In the genomic region with DNA sequence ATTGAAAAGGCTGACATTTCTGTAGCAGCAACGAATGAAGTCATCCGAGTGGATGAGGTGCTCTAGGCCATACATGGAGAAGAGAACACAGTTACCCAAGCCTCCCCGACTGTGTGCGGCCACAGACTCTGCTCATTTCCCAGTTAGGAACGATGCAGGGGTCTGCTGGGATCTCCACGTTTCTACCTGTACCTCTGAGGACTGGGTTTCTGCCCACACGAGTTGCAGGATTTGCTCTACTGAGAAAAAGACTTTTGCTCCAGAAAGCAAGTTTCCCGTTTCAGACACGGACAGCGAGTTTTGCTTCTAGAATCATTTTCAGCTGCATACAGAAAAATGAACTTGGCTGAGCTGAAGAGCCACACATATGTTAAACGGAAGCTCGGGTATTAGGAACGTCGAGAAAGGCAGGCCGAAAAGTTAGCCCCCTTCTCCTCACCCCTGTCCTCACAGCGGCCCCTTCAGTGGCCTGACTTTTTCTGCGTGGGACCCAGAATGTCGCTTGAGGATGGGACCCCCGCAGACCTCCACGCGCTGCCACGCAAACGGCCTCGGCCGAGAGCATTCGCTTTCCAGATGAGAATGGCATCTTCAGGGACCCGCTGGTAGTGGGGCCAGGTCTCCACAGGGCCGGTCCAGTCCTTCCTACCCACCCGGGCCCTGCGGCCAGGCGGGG, we compare ENCODE assay signal across 8 cellular contexts. TPM values are rescaled to one million over a fixed set of nuclear protein-coding genes. Genes with fewer than 3 reads are reported as not detected.
DNase-seq lines count a peak whose midpoint lies in the region; ATAC-seq, FAIRE-seq and TF ChIP-seq lines count a peak whose summit lies in the region.

No MANE protein-coding gene starts in this region.

- peak overlapping the region; percentile 70 to 94 for H3K9ac ChIP-seq in K562 (ENCODE audit: insufficient read depth in 1 of 2, low read depth in 2 of 2, low read length in 2 of 2)

- in situ Hi-C loops in K562 (cut with MboI) (no loop called here), KBM-7 (cut with MboI; ENCODE audit: low pct_unique_long_range_greater_than_20kb, low sequenced_read_pairs) (no loop called here)

- no peak for TF ChIP-seq EP300 in K562 (IDR thresholded peaks at IDR 0.05; ENCODE audit: low read length)

- WGBS in K562 (ENCODE audit: insufficient coverage, low coverage, missing lambda C conversion rate), result 27% methylated on average over 31 of the region's 31 CpGs

- no peaks in the 10 kb centered on the region for H4K20me1 ChIP-seq in K562 (replicated peaks; ENCODE audit: control insufficient read depth, insufficient read depth, low read length)

- H3K36me3 ChIP-seq in HEK293 (ENCODE audit: control insufficient read depth in 2 of 2, insufficient read depth in 1 of 2, low read length in 2 of 2) (peaks cover 0 to 5% of the 10 kb centered on the region in 2 experiments; a peak in 1 of 3 replicates), K562 (ENCODE audit: control insufficient read depth, insufficient read depth, low read length) (peaks cover 12% of the 10 kb centered on the region; the same call in 2 of the 3 replicates)

- peak overlapping the region; percentile 77 for H3K4me3 ChIP-seq in AG04450 (ENCODE audit: low read depth, low read length)
- H3K4me3 ChIP-seq in HEK293 (ENCODE audit: low read depth, low read length), result peak overlapping the region; percentile 68
- peak overlapping the region; percentile 76 for H3K4me3 ChIP-seq in K562

- CTCF ChIA-PET in AG04450 (lab: Charles Lee) (no interaction called here), HEK293 (lab: Yijun Ruan, JAX) (interaction anchor here (0.6 to 1.4 kb wide), 3 partner anchors 27 to 133 kb away, joined by 4 to 9 read pairs (median 4); no protein-coding TSS in a partner anchor), K562 (lab: Yijun Ruan, JAX; ENCODE audit: low intra/inter-chr PET ratio) (no interaction called here)

- no peaks in the 10 kb centered on the region for H3K27me3 ChIP-seq in AG04450 (ENCODE audit: control insufficient read depth, insufficient read depth, low read length)
- no peaks in the 10 kb centered on the region for H3K27me3 ChIP-seq in K562 (ENCODE audit: control insufficient read depth in 2 of 2, insufficient read depth in 2 of 2, low read length in 2 of 2)

- FAIRE-seq in K562 (lab: Jason Lieb, UNC), result no peak

- peak; percentile 43; the same call in 1 of the 2 replicates for TF ChIP-seq POLR2A in K562 (conservative IDR thresholded peaks at IDR 0.05)

- BruUV-seq in K562 (replicated peaks; lab: Mats Ljungman, UMichigan), result TSS peak; percentile 86

- H3K27ac ChIP-seq in AG04450 (ENCODE audit: low read depth, low read length), result peak overlapping the region; percentile 82
- H3K27ac ChIP-seq in HEK293 (ENCODE audit: extremely low read depth, low read depth, low read length), result peak overlapping the region; percentile 73; the same call in 1 of the 2 replicates
- peak overlapping the region; percentile 73 for H3K27ac ChIP-seq in K562 (ENCODE audit: extremely low read depth, low read depth, low read length)
- peak overlapping the region; percentile 59 for H3K27ac ChIP-seq in temporal lobe (ENCODE audit: low read depth, low read length)

- TF ChIP-seq RAD21 in K562 (CRISPR knock-in tag; conservative IDR thresholded peaks at IDR 0.05 in 1 of 2, IDR thresholded peaks at IDR 0.05 in 1 of 2), result no peak

- H3K9me3 ChIP-seq in AG04450 (ENCODE audit: control insufficient read depth, insufficient read depth, low read length) (no peaks in the 10 kb centered on the region; the same call in 1 of the 2 replicates), HEK293 (ENCODE audit: control insufficient read depth, insufficient read depth, low read depth, low read length) (no peaks in the 10 kb centered on the region), K562 (replicated peaks; ENCODE audit: control insufficient read depth, insufficient read depth, low read depth, low read length) (no peaks in the 10 kb centered on the region)

- H3K4me1 ChIP-seq in HEK293 (ENCODE audit: control insufficient read depth, insufficient read depth, low read length) (peaks cover 31% of the 10 kb centered on the region), K562 (replicated peaks in 1 of 2; ENCODE audit: control insufficient read depth in 2 of 2, insufficient read depth in 2 of 2, low read length in 2 of 2) (peaks cover 47 to 60% of the 10 kb centered on the region in 2 experiments)

- H2AFZ ChIP-seq in K562 (ENCODE audit: low read depth, low read length), result peak overlapping the region; percentile 91

- no peaks in the 10 kb centered on the region for H3K9me1 ChIP-seq in K562 (ENCODE audit: control insufficient read depth, insufficient read depth, low read length)

- intact Hi-C loops in K562 (cut with micrococcal nuclease), result loop anchor here (5.0 to 10.0 kb wide), 2 partner anchors 95 to 817 kb away; a partner anchor contains a TSS

- TF ChIP-seq CTCF in AG04450 (IDR thresholded peaks at IDR 0.05; ENCODE audit: low read depth, low read length) (no peak), HEK293 (tag by site-specific recombination; IDR thresholded peaks at IDR 0.05) (no peak), K562 (IDR thresholded peaks at IDR 0.05 in 2 of 3, conservative IDR thresholded peaks at IDR 0.05 in 1 of 3; ENCODE audit: insufficient read depth in 2 of 3, low read depth in 1 of 3, low read length in 3 of 3) (no peak)

- H3K4me2 ChIP-seq in K562 (ENCODE audit: insufficient read depth, low read length), result peak overlapping the region; percentile 80

- ATAC-seq in K562 (peak; percentile 11; the same call in 1 of the 3 replicates), esophagus mucosa (no peak)

- POLR2A ChIA-PET in AG04450 (lab: Yijun Ruan, JAX), result interaction anchor here (1.0 kb wide), 4 partner anchors 12 to 206 kb away, joined by 3 to 6 read pairs (median 4); a partner anchor contains a TSS
- POLR2A ChIA-PET in HEK293 (lab: Yijun Ruan, JAX), result interaction anchor here (0.7 to 1.1 kb wide), 4 partner anchors 9 to 206 kb away, joined by 3 to 5 read pairs (median 3); a partner anchor contains a TSS
- POLR2A ChIA-PET in K562 (lab: Yijun Ruan, JAX), result interaction anchor here (0.6 to 1.7 kb wide), 12 partner anchors 8 to 252 kb away, joined by 3 to 7 read pairs (median 4); no protein-coding TSS in a partner anchor

- DNase-seq in AG04450 (ENCODE audit: low read depth, low spot score) (no peak), K562 (ENCODE audit: extremely low read depth in 1 of 4, low spot score in 3 of 4) (peak in 2 of 4 experiments; percentile 32 to 43), left kidney (ENCODE audit: low read depth, low spot score) (peak; percentile 36), KBM-7 (no peak), midbrain (lab: John Stamatoyannopoulos, UW) (no peak)

- H3K79me2 ChIP-seq in K562 (ENCODE audit: control insufficient read depth, insufficient read depth, low read length), result peaks cover 42% of the 10 kb centered on the region

TF ChIP-seq in HEK293, 187 proteins besides CTCF, POLR2A, EP300 and RAD21 (continues in another document):
- no peak for TF ChIP-seq ZNF184 (tag by site-specific recombination; IDR thresholded peaks at IDR 0.05)
- TF ChIP-seq ZNF394 (tag by site-specific recombination; IDR thresholded peaks at IDR 0.05; ENCODE audit: borderline replicate concordance), result 0 out of 2 replicates have a peak, but pooled peaks have one; percentile 14

TF ChIP-seq in K562, 482 proteins besides CTCF, POLR2A, EP300 and RAD21 (continues in another document):
- no peak for TF ChIP-seq HLTF (IDR thresholded peaks at IDR 0.05)
- TF ChIP-seq, protein P1, sequence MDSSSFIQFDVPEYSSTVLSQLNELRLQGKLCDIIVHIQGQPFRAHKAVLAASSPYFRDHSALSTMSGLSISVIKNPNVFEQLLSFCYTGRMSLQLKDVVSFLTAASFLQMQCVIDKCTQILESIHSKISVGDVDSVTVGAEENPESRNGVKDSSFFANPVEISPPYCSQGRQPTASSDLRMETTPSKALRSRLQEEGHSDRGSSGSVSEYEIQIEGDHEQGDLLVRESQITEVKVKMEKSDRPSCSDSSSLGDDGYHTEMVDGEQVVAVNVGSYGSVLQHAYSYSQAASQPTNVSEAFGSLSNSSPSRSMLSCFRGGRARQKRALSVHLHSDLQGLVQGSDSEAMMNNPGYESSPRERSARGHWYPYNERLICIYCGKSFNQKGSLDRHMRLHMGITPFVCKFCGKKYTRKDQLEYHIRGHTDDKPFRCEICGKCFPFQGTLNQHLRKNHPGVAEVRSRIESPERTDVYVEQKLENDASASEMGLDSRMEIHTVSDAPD (CRISPR knock-in tag; IDR thresholded peaks at IDR 0.05), result no peak
- TF ChIP-seq PHB (CRISPR knock-in tag; IDR thresholded peaks at IDR 0.05), result no peak; the same call in 1 of the 2 replicates
- TF ChIP-seq, protein P2, sequence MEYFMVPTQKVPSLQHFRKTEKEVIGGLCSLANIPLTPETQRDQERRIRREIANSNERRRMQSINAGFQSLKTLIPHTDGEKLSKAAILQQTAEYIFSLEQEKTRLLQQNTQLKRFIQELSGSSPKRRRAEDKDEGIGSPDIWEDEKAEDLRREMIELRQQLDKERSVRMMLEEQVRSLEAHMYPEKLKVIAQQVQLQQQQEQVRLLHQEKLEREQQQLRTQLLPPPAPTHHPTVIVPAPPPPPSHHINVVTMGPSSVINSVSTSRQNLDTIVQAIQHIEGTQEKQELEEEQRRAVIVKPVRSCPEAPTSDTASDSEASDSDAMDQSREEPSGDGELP (CRISPR knock-in tag; IDR thresholded peaks at IDR 0.05; ENCODE audit: borderline replicate concordance), result peak; percentile 40; the same call in 1 of the 2 replicates

RNA-seq across cellular contexts. Expression of a gene that starts 0.6 kb away (rescaled TPM):
- 34.0 and 43.7 TPM in 2 replicates for polyA plus RNA-seq in AG04450 (2011; rRNA removed)
- 29.7 and 35.6 TPM in 2 replicates for polyA minus RNA-seq in AG04450 (2011; rRNA and poly(A)+ RNA removed)
- 62.1 and 65.0 TPM in 2 replicates for total RNA-seq in K562 (2011; cell fraction: chromatin; rRNA removed; ENCODE audit: low replicate concordance)
- total RNA-seq in K562 (2011; cell fraction: nucleolus; rRNA removed), result 26.5 and 31.9 TPM in 2 replicates
- 43.2 and 112 TPM in 2 replicates for total RNA-seq in K562 (2011; cell fraction: nucleoplasm; rRNA removed)
- total RNA-seq in K562 (2014; rRNA removed), result 34.9 and 43.1 TPM in 2 replicates
- 44.1 and 51.7 TPM in 2 replicates for total RNA-seq in K562 (2014; rRNA removed; fragmentation: Illumina TruSeq; extraction: Trizol)
- total RNA-seq in K562 (2015; rRNA removed; fragmentation: Illumina TruSeq; extraction: Trizol), result 36.8 and 41.3 TPM in 2 replicates
- 57.7 and 66.1 TPM in 2 replicates for total RNA-seq in K562 (2021)
- polyA plus RNA-seq in K562 (2011; rRNA removed), result 32.8 and 70.4 TPM in 2 replicates
- 26.1 and 28.8 TPM in 2 replicates for polyA plus RNA-seq in K562 (2011; cell fraction: cytosol; rRNA removed)
- polyA plus RNA-seq in K562 (2011; cell fraction: nucleus; rRNA removed), result 33.7 and 65.3 TPM in 2 replicates
- 37.3 and 45.1 TPM in 2 replicates for polyA plus RNA-seq in K562 (2012)
- polyA plus RNA-seq in K562 (2014; fragmentation: Illumina TruSeq; extraction: Trizol), result 47.9 and 50.9 TPM in 2 replicates
- polyA plus RNA-seq in K562 (2014; fragmentation: Nextera tagmentation; extraction: Ambion mirVana), result 10 to 100 TPM; 20.7 to 25.6 TPM
- polyA plus RNA-seq in K562 (2014; rRNA removed), result 25.6 and 29.0 TPM in 2 replicates
- 89.7 and 166 TPM in 2 replicates for polyA minus RNA-seq in K562 (2011; rRNA and poly(A)+ RNA removed)
- 27.4 and 41.0 TPM in 2 replicates for polyA minus RNA-seq in K562 (2011; cell fraction: cytosol; rRNA and poly(A)+ RNA removed)
- 32.4 and 49.9 TPM in 2 replicates for polyA minus RNA-seq in K562 (2011; cell fraction: nucleus; rRNA and poly(A)+ RNA removed)
- total RNA-seq in temporal lobe, result 27.3 TPM
- 50.0 TPM for total RNA-seq in esophagus mucosa
